17 cellular contexts compared by ENCODE assay signal in the genomic region with DNA sequence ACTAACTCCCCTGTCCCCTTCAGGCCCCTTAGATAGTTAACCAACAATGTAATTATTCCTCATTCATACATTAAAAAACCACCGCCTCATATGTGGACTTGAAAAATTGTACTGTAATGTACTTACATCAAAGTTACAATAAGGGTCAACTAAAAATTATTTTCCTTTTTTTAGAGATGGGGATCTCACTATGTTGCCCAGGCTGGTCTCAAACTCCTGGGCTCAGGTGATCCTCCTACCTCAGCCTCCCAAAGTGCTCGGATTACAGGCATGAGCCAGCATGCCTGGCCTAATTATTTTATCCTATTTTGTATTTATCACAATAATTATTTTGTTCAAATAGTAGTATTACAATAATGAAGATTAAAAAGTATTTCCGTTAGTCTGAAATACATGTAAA.
"Had no signal": no experiment of that assay in that cellular context is flagged by ENCODE, and none has a peak within 500 bp of the region (broad histone marks: within the 10 kb centered on the region; RNA-seq: fewer than 3 reads in every experiment).

No MANE protein-coding gene starts in this region.

- H3K9me3 Mint-ChIP-seq: naive thymus-derived CD4-positive, alpha-beta T cell; type B pancreatic cell had no signal

- FAIRE-seq: small intestine, urothelium cell line had no signal

- H3K27ac ChIP-seq: coronary artery, heart left ventricle had no signal

- DNase-seq: dorsolateral prefrontal cortex; effector CD8-positive, alpha-beta T cell; foreskin melanocyte; heart left ventricle; hippocampal formation; left colon; left ventricle myocardium superior; naive thymus-derived CD4-positive, alpha-beta T cell; posterior cingulate gyrus; small intestine; stimulated activated CD4-positive, alpha-beta T cell treated with anti-CD3 and anti-CD28 coated beads, Interleukin-12 subunit alpha, Interleukin-12 subunit beta, amount 100 ng/mL, for 4 hours; stimulated activated naive CD4-positive, alpha-beta T cell treated with Interleukin-2 at 50 U/mL for 16 hours had no signal

- H3K4me3 ChIP-seq: coronary artery, dorsolateral prefrontal cortex, heart left ventricle, lung had no signal

- H3K27me3 ChIP-seq: dorsolateral prefrontal cortex, heart left ventricle had no signal

- H3K4me3 Mint-ChIP-seq: naive thymus-derived CD4-positive, alpha-beta T cell; neural crest cell; type B pancreatic cell had no signal

- ATAC-seq: heart left ventricle; left colon; left ventricle myocardium superior; naive thymus-derived CD4-positive, alpha-beta T cell had no signal

- H3K9me3 ChIP-seq: heart left ventricle had no signal

- H3K27me3 Mint-ChIP-seq: naive thymus-derived CD4-positive, alpha-beta T cell; type B pancreatic cell had no signal
